In genomic region chr13:98650376-98651107, GRCh38 we compare ENCODE assay signal across 14 cellular contexts.
DNase-seq lines count a peak whose midpoint lies in the region; ATAC-seq and TF ChIP-seq lines count a peak whose summit lies in the region.
"Had no signal": no experiment of that assay in that cellular context is flagged by ENCODE, and none has a peak within 500 bp of the region (broad histone marks: within the 10 kb centered on the region; RNA-seq: fewer than 3 reads in every experiment).

No MANE protein-coding gene starts in this region.

- peak overlapping the region; percentile 65 for H3K4me3 Mint-ChIP-seq in Caco-2 (ENCODE audit: unreplicated experiment)

- H3K27me3 ChIP-seq in Caco-2 (replicated peaks; ENCODE audit: control insufficient read depth, insufficient read depth, low read length) (no peaks in the 10 kb centered on the region), colonic mucosa (no peaks in the 10 kb centered on the region), mucosa of rectum (ENCODE audit: control insufficient read depth in 2 of 2, insufficient read depth in 2 of 2, low read length in 2 of 2) (no peaks in the 10 kb centered on the region)
- H3K27me3 ChIP-seq: vagina had no signal

- peaks cover 5% of the 10 kb centered on the region for H3K36me3 Mint-ChIP-seq in Caco-2 (ENCODE audit: insufficient read depth, unreplicated experiment)

- DNase-seq in Caco-2 (peak; percentile 93 to 98), NOMO-1 (lab: John Stamatoyannopoulos, UW; ENCODE audit: unreplicated experiment in 2 of 2) (peak; percentile 65 to 88), colonic mucosa (peak; percentile 95), DMS79 (lab: John Stamatoyannopoulos, UW) (no peak)
- DNase-seq: activated CD4-positive, CD25-positive, alpha-beta regulatory T cell; DMS79 treated with DMSO at 0.1 percent for 48 hours; NCI-H1436; NCI-H524; SK-N-SH had no signal

- H3K4me3 ChIP-seq in Caco-2 (ENCODE audit: low read depth, low read length), result no peak overlapping the region
- no peak overlapping the region for H3K4me3 ChIP-seq in colonic mucosa
- peak overlapping the region in 1 of 2 donors; percentile 38 for H3K4me3 ChIP-seq in mucosa of rectum (ENCODE audit: low read length in 2 of 2)
- H3K4me3 ChIP-seq: vagina had no signal

- POLR2A ChIA-PET in Caco-2 (lab: Charles Lee), result interaction anchor here (0.8 to 1.3 kb wide), 3 partner anchors 52 to 141 kb away, joined by 3 read pairs; no protein-coding TSS in a partner anchor

- no peak for ATAC-seq in activated CD4-positive, CD25-positive, alpha-beta regulatory T cell treated with anti-CD3 and anti-CD28 coated beads, Interleukin-2, amount 50 U/mL, for 24 hours
- no peak for ATAC-seq in HG03457 (IDR thresholded peaks at IDR 0.05; ENCODE audit: unreplicated experiment)
- ATAC-seq in HG02970 (IDR thresholded peaks at IDR 0.05; ENCODE audit: low FRiP score, unreplicated experiment), result no peak

- H3K36me3 ChIP-seq in Caco-2 (ENCODE audit: control insufficient read depth, insufficient read depth, low read length) (no peaks in the 10 kb centered on the region), colonic mucosa (no peaks in the 10 kb centered on the region), mucosa of rectum (ENCODE audit: control insufficient read depth in 2 of 2, insufficient read depth in 2 of 2, low read length in 2 of 2) (no peaks in the 10 kb centered on the region)
- H3K36me3 ChIP-seq: vagina had no signal

- CTCF ChIA-PET in Caco-2 (lab: Charles Lee), result interaction anchor here (0.9 to 1.7 kb wide), 3 partner anchors 23 to 205 kb away, joined by 3 to 5 read pairs (median 4); no protein-coding TSS in a partner anchor

- peaks cover 75% of the 10 kb centered on the region for H3K4me1 ChIP-seq in Caco-2
- H3K4me1 ChIP-seq in colonic mucosa, result peaks cover 4% of the 10 kb centered on the region
- H3K4me1 ChIP-seq in mucosa of rectum (ENCODE audit: control insufficient read depth in 2 of 2, insufficient read depth in 2 of 2, low read length in 2 of 2), result peaks cover 23 to 53% of the 10 kb centered on the region in 2 donors

- peaks cover 72% of the 10 kb centered on the region for H3K4me1 Mint-ChIP-seq in Caco-2 (ENCODE audit: low read depth, unreplicated experiment)

- peak overlapping the region in 1 of 2 donors; percentile 63 for H3K9ac ChIP-seq in colonic mucosa (ENCODE audit: low read depth in 2 of 2, low read length in 2 of 2)
- H3K9ac ChIP-seq in mucosa of rectum (ENCODE audit: low read depth in 1 of 2, low read length in 2 of 2), result peak overlapping the region in 1 of 2 donors; percentile 56
- H3K9ac ChIP-seq: SK-N-SH had no signal

- H3K9me3 Mint-ChIP-seq in Caco-2 (ENCODE audit: unreplicated experiment), result no peaks in the 10 kb centered on the region

- BruUV-seq in Caco-2 (replicated peaks; lab: Mats Ljungman, UMichigan), result TSS peak; percentile 67

- H3K9me3 ChIP-seq in Caco-2 (no peaks in the 10 kb centered on the region), colonic mucosa (no peaks in the 10 kb centered on the region), mucosa of rectum (ENCODE audit: control insufficient read depth in 2 of 2, low read length in 2 of 2) (no peaks in the 10 kb centered on the region)
- H3K9me3 ChIP-seq: SK-N-SH, vagina had no signal

- intact Hi-C loops in Caco-2 (cut with micrococcal nuclease; ENCODE audit: unreplicated experiment), result loop anchor here (1.0 to 5.0 kb wide), 3 partner anchors 67 to 618 kb away; no protein-coding TSS in a partner anchor
- intact Hi-C loops in colonic mucosa (cut with DNase I), result loop anchor here (2.0 to 5.0 kb wide), 4 partner anchors 68 to 203 kb away; no protein-coding TSS in a partner anchor

- peak overlapping the region; percentile 96 for H3K27ac Mint-ChIP-seq in Caco-2 (ENCODE audit: unreplicated experiment)

- TF ChIP-seq CTCF in Caco-2 (IDR thresholded peaks at IDR 0.05; ENCODE audit: insufficient read depth in 1 of 2, low read depth in 1 of 2, low read length in 1 of 2, severe bottlenecking in 1 of 2, unreplicated experiment in 1 of 2) (no peak), colonic mucosa (IDR thresholded peaks at IDR 0.05) (no peak)

- H3K27ac ChIP-seq in colonic mucosa, result peak overlapping the region; percentile 85
- peak overlapping the region; percentile 91 to 94 for H3K27ac ChIP-seq in mucosa of rectum (ENCODE audit: low read depth in 2 of 2, low read length in 2 of 2)
- H3K27ac ChIP-seq: vagina had no signal

- H3K27me3 Mint-ChIP-seq in Caco-2 (ENCODE audit: insufficient read depth, unreplicated experiment), result no peaks in the 10 kb centered on the region
